27 cellular contexts compared by ENCODE assay signal in the genomic region with DNA sequence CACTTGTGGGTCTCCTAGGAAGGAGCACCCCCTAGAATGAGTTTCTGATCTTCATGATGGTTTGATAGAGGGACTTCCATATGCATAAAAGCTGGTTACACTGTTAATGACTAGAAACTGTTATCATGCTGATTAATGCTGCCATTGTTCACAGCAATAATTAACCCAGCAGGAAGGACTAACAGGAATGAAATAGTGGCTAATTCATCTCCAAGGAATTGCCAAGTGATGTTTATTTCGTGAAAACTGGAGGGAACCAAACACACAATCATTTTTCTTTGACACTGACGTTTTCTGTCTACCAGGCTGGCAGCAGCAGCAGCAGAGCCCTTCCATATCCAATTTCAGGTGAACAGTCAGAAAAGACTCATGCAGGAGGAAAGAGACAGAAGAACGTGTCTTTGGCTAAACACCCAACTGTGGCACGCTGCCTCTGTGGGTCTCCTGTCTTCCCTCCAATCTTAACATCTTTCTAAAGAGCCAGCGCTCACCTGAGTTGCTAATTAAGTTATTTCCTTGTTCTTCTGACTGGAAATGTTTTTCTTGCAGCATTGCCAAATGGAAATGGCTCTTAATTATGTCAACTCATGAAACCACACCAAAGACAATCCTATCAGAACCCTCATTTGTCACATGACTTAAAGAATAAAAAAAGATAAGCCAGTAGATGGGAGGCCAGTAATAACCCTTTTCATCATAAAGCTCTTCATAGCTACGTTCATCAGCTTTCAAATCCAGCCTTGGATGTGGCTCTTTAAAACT.
DNase-seq lines count a peak whose midpoint lies in the region; ATAC-seq, FAIRE-seq and TF ChIP-seq lines count a peak whose summit lies in the region.
"Had no signal": no experiment of that assay in that cellular context is flagged by ENCODE, and none has a peak within 500 bp of the region (broad histone marks: within the 10 kb centered on the region; RNA-seq: fewer than 3 reads in every experiment).

No MANE protein-coding gene starts in this region.

- no peak for ATAC-seq in GM21447 (IDR thresholded peaks at IDR 0.05; ENCODE audit: unreplicated experiment)
- ATAC-seq: CD8-positive, alpha-beta T cell; GM12878 had no signal

- H3K27ac ChIP-seq in HEK293 (ENCODE audit: extremely low read depth, low read depth, low read length) (no peak overlapping the region), stomach (peak overlapping the region in 3 of 5 donors; percentile 1 to 72 (median 16)), esophagus muscularis mucosa (replicated peaks in 1 of 4) (no peak overlapping the region)
- H3K27ac ChIP-seq: BLaER1 treated with 17β-estradiol and CSF1 and Interleukin-3, amounts not matched to agents 10 nM and 100 nM; C4-2B had no signal

- H3K4me3 ChIP-seq in HEK293 (ENCODE audit: low read depth, low read length) (no peak overlapping the region), bronchial epithelial cell (ENCODE audit: low read depth, low read length) (no peak overlapping the region), stomach (no peak overlapping the region), esophagus muscularis mucosa (no peak overlapping the region), H7 (ENCODE audit: insufficient read depth, low read depth, low read length) (no peak overlapping the region)
- H3K4me3 ChIP-seq: BLaER1 treated with 17β-estradiol and CSF1 and Interleukin-3, amounts not matched to agents 10 nM and 100 nM; GM12878 had no signal

- 17 to 41% (median 34%) methylated on average over 6 of the region's 6 CpGs for WGBS in stomach, 5 donors
- 88% methylated on average over 6 of the region's 6 CpGs for WGBS in esophagus muscularis mucosa

- H3K4me1 ChIP-seq in HEK293 (ENCODE audit: control insufficient read depth, insufficient read depth, low read length) (no peaks in the 10 kb centered on the region; the same call in 1 of the 2 replicates), stomach (peaks cover 0 to 18% (median 8%) of the 10 kb centered on the region in 4 donors), esophagus muscularis mucosa (peaks cover 0 to 8% (median 7%) of the 10 kb centered on the region in 4 donors)
- H3K4me1 ChIP-seq: BLaER1 treated with 17β-estradiol and CSF1 and Interleukin-3, amounts not matched to agents 10 nM and 100 nM; Caco-2 had no signal

- DNase-seq in SW480 (ENCODE audit: low spot score): peak; percentile 39
- no peak for DNase-seq in bronchial epithelial cell (ENCODE audit: low read depth)
- DNase-seq in stomach: peak; percentile 39
- DNase-seq in posterior vena cava (ENCODE audit: low spot score): no peak
- no peak for DNase-seq in esophagus muscularis mucosa (ENCODE audit: extremely low spot score)
- no peak for DNase-seq in H7
- DNase-seq: 8988T; ACHN; AML-193; Caco-2; Calu3; CD4-positive, alpha-beta T cell; CD8-positive, alpha-beta T cell; DMS79; DND-41; EL; GF-D8 had no signal

- no peaks in the 10 kb centered on the region for H3K9me3 ChIP-seq in HEK293 (ENCODE audit: control insufficient read depth, insufficient read depth, low read depth, low read length)
- H3K9me3 ChIP-seq in stomach: peaks cover 0 to 3% (median 0%) of the 10 kb centered on the region in 4 donors
- H3K9me3 ChIP-seq in esophagus muscularis mucosa: no peaks in the 10 kb centered on the region
- H3K9me3 ChIP-seq: Caco-2 had no signal

- POLR2A ChIA-PET in HEK293 (lab: Yijun Ruan, JAX): no interaction called here

- peak; percentile 43 for FAIRE-seq in bronchial epithelial cell (lab: Jason Lieb, UNC)
- FAIRE-seq: A204.1, D721Med, G401.6, GM12878, GM12892, GM18507 had no signal

- intact Hi-C loops in stomach (cut with DNase I; ENCODE audit: low total_unique reads): no loop called here
- intact Hi-C loops in posterior vena cava (cut with DNase I): no loop called here
- intact Hi-C loops in esophagus muscularis mucosa (cut with DNase I): no loop called here

- H3K27me3 ChIP-seq in bronchial epithelial cell (ENCODE audit: control insufficient read depth, insufficient read depth, low read length) (no peaks in the 10 kb centered on the region), stomach (no peaks in the 10 kb centered on the region), esophagus muscularis mucosa (no peaks in the 10 kb centered on the region), H7 (ENCODE audit: control insufficient read depth, insufficient read depth, low read length) (no peaks in the 10 kb centered on the region)
- H3K27me3 ChIP-seq: BLaER1 treated with 17β-estradiol and CSF1 and Interleukin-3, amounts not matched to agents 10 nM and 100 nM had no signal

- TF ChIP-seq POLR2A in stomach (IDR thresholded peaks at IDR 0.05) (no peak), esophagus muscularis mucosa (IDR thresholded peaks at IDR 0.05; ENCODE audit: low read depth) (no peak)

- CTCF ChIA-PET in HEK293 (lab: Yijun Ruan, JAX): interaction anchor here (0.6 to 0.7 kb wide), 2 partner anchors 18 to 183 kb away, joined by 3 read pairs; no protein-coding TSS in a partner anchor

- TF ChIP-seq EP300 in stomach (IDR thresholded peaks at IDR 0.05) (no peak), esophagus muscularis mucosa (IDR thresholded peaks at IDR 0.05) (no peak)

- H3K36me3 ChIP-seq in HEK293 (ENCODE audit: control insufficient read depth in 2 of 2, insufficient read depth in 1 of 2, low read length in 2 of 2) (no peaks in the 10 kb centered on the region), bronchial epithelial cell (ENCODE audit: control insufficient read depth, insufficient read depth, low read length) (no peaks in the 10 kb centered on the region), stomach (no peaks in the 10 kb centered on the region), esophagus muscularis mucosa (no peaks in the 10 kb centered on the region), H7 (replicated peaks; ENCODE audit: control insufficient read depth, insufficient read depth, low read length) (no peaks in the 10 kb centered on the region)
- H3K36me3 ChIP-seq: BLaER1 treated with 17β-estradiol and CSF1 and Interleukin-3, amounts not matched to agents 10 nM and 100 nM had no signal

- no peak for TF ChIP-seq CTCF in HEK293 (tag by site-specific recombination; IDR thresholded peaks at IDR 0.05)
- TF ChIP-seq CTCF in bronchial epithelial cell (IDR thresholded peaks at IDR 0.05; ENCODE audit: insufficient read depth, low read length, severe bottlenecking): no peak
- TF ChIP-seq CTCF in stomach (IDR thresholded peaks at IDR 0.05): no peak
- no peak for TF ChIP-seq CTCF in esophagus muscularis mucosa (IDR thresholded peaks at IDR 0.05)

TF ChIP-seq in HEK293, 187 proteins besides CTCF, POLR2A, EP300 and RAD21:
- TF ChIP-seq ZNF785 (tag by site-specific recombination; IDR thresholded peaks at IDR 0.05) (no peak), ZNF560 (tag by site-specific recombination; IDR thresholded peaks at IDR 0.05; ENCODE audit: borderline replicate concordance) (no peak), ZNF132 (tag by site-specific recombination; IDR thresholded peaks at IDR 0.05; ENCODE audit: borderline replicate concordance) (no peak), FEZF1 (tag by site-specific recombination; IDR thresholded peaks at IDR 0.05) (peak; percentile 51; the same call in 1 of the 2 replicates), TCF7L2 (IDR thresholded peaks at IDR 0.05; ENCODE audit: borderline replicate concordance, low read depth, low read length) (0 out of 2 replicates have a peak, but pooled peaks have one; percentile 55), OSR2 (tag by site-specific recombination; IDR thresholded peaks at IDR 0.05) (0 out of 2 replicates have a peak, but pooled peaks have one; percentile 35)

Comparison
In these comparisons a context has a peak if more than half of its experiments do, and no peak if none do; other contexts are left out.
1. H3K27ac ChIP-seq: peak in stomach (3 of 5); none in HEK293 (single experiment) and esophagus muscularis mucosa (0 of 4).
2. DNase-seq: peak in SW480 (single experiment) and stomach (single experiment); none in bronchial epithelial cell (single experiment), posterior vena cava (single experiment), esophagus muscularis mucosa (single experiment) and H7 (single experiment).